ENCODE assay signal across 8 cellular contexts in the genomic region with DNA sequence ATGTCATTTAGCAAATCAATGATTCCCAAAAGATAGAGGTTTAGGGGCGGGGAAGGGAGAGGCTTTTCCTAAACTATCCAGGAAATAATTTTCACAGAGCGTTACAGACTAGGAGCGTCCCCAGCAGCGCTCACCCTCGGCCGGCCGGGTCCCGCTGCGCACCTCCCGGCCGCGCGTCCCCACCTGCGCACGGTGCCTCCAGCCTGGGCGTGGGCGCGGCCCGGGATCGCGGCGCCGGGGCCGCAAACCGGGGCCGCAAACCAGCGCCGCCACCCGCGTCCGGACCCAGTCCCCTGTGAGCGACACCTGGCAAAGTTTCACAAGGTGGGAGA. TPM values are rescaled to one million over a fixed set of nuclear protein-coding genes. Genes with fewer than 3 reads are reported as not detected.
DNase-seq lines count a peak whose midpoint lies in the region; ATAC-seq and TF ChIP-seq lines count a peak whose summit lies in the region.

No MANE protein-coding gene starts in this region.

- H3K9ac ChIP-seq in ES-I3 (ENCODE audit: low read depth, low read length) (peak overlapping the region; percentile 85), mucosa of stomach (ENCODE audit: low read length) (peak overlapping the region; percentile 89)

- peaks cover 26% of the 10 kb centered on the region for H3K4me1 Mint-ChIP-seq in chondrocyte (ENCODE audit: low read depth)

- no peaks in the 10 kb centered on the region for H3K36me3 Mint-ChIP-seq in chondrocyte (ENCODE audit: low read depth)

- TF ChIP-seq CTCF in chondrocyte (IDR thresholded peaks at IDR 0.05): no peak

- peak overlapping the region; percentile 79 for H3K4me3 Mint-ChIP-seq in chondrocyte (ENCODE audit: unreplicated experiment)

- peak; percentile 6 for ATAC-seq in GM21619 (IDR thresholded peaks at IDR 0.05; ENCODE audit: unreplicated experiment)
- no peak for ATAC-seq in HG03521 (IDR thresholded peaks at IDR 0.05; ENCODE audit: unreplicated experiment)

- no peak for DNase-seq in MG63
- DNase-seq in chondrocyte (ENCODE audit: low spot score): no peak
- DNase-seq in HuH-7.5 (ENCODE audit: low spot score): no peak
- no peak for DNase-seq in activated CD4-positive, alpha-beta T cell treated with anti-CD3 and anti-CD28 coated beads, Interleukin-2, amount 50 U/mL, for 48 hours

- peaks cover 19% of the 10 kb centered on the region for H3K4me1 ChIP-seq in ES-I3 (ENCODE audit: insufficient read depth, low read length)
- H3K4me1 ChIP-seq in mucosa of stomach (ENCODE audit: control insufficient read depth, insufficient read depth, low read length): peaks cover 8% of the 10 kb centered on the region

- H3K27me3 ChIP-seq in MG63: no peaks in the 10 kb centered on the region
- H3K27me3 ChIP-seq in mucosa of stomach (ENCODE audit: control insufficient read depth, insufficient read depth, low read length): no peaks in the 10 kb centered on the region

- no peaks in the 10 kb centered on the region for H3K27me3 Mint-ChIP-seq in chondrocyte (ENCODE audit: low read depth)

- peak overlapping the region; percentile 59 for H3K27ac Mint-ChIP-seq in chondrocyte (ENCODE audit: unreplicated experiment)

- H3K36me3 ChIP-seq in ES-I3 (ENCODE audit: insufficient read depth, low read length) (no peaks in the 10 kb centered on the region), MG63 (no peaks in the 10 kb centered on the region), mucosa of stomach (ENCODE audit: control insufficient read depth, insufficient read depth, low read length) (no peaks in the 10 kb centered on the region)

- H3K4me3 ChIP-seq in MG63: peak overlapping the region; percentile 94
- peak overlapping the region; percentile 78 for H3K4me3 ChIP-seq in mucosa of stomach (ENCODE audit: low read length)

- no peaks in the 10 kb centered on the region for H3K9me3 ChIP-seq in ES-I3 (ENCODE audit: control insufficient read depth, insufficient read depth, low read length)
- no peaks in the 10 kb centered on the region for H3K9me3 ChIP-seq in MG63
- no peaks in the 10 kb centered on the region for H3K9me3 ChIP-seq in mucosa of stomach (ENCODE audit: control insufficient read depth, low read length)

- no peaks in the 10 kb centered on the region for H3K9me3 Mint-ChIP-seq in chondrocyte (ENCODE audit: low read depth)

RNA-seq across cellular contexts. Expression of a gene that starts 0.7 kb away (rescaled TPM):
- total RNA-seq in MG63 (2014; rRNA removed; shearing (Covaris generic); ENCODE audit: low replicate concordance): 3.1 and 3.3 TPM in 2 replicates
- 12.6 to 13.2 TPM (median 12.6 TPM) in 3 replicates for total RNA-seq in chondrocyte
